In the genomic region with DNA sequence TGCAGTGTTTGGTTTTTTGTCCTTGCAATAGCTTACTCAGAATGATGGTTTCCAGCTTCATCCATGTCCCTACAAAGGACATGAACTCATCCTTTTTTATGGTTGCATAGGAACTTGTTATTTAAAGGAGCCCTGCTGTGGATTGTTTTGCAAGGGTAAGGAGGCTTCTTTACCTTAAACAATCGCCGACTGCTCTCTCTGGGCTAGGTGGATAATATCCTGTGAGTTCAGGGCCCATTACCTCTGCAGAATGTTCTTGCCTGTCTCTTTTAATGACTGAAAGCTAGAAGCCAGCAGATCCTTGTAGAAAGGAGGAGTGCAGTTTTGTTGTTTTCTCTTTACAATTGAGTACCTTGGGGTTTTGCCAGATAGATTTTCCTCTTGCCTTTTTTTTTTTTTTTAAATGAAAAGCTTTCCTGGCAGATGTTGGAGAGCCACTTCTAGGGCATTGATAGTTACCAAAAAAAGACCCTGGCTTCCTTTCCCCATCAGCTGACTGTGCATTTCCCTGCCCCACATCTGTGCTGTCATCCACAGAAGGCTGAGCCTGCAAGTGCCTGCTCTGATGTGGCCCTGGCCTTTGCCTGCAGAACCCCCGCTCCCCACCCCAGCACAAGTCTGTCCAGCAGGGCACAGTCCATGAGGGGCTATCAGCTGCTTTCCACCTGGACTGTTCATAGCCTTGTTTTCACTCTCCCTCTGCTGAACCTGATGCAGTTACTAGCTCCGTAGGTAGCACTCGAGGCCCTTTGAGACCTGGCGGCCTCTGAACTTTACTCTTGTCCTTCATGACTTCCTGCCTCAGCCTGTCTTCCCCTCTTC, we compare ENCODE assay signal across 14 cellular contexts.
DNase-seq lines count a peak whose midpoint lies in the region; ATAC-seq and TF ChIP-seq lines count a peak whose summit lies in the region.
"Had no signal": no experiment of that assay in that cellular context is flagged by ENCODE, and none has a peak within 500 bp of the region (broad histone marks: within the 10 kb centered on the region; RNA-seq: fewer than 3 reads in every experiment).

No MANE protein-coding gene starts in this region.

- DNase-seq in GM23338 (ENCODE audit: low spot score) (peak; percentile 58), NCI-H2227 (lab: John Stamatoyannopoulos, UW; ENCODE audit: unreplicated experiment) (peak; percentile 6), fibroblast of pulmonary artery (ENCODE audit: low read depth) (peak; percentile 35), neural progenitor cell (ENCODE audit: low spot score) (peak; percentile 15), retina (no peak), glomerular visceral epithelial cell (ENCODE audit: extremely low spot score) (no peak), NCI-H1436 treated with DMSO at 0.1 percent for 48 hours (lab: John Stamatoyannopoulos, UW) (no peak)
- no peak for DNase-seq in stimulated activated naive CD8-positive, alpha-beta T cell treated with anti-CD3 and anti-CD28 coated beads, Interleukin-15, amount 100 ng/mL, for 72 hours
- DNase-seq: Kasumi-1, pancreas, T-helper 2 cell had no signal

- H3K4me1 Mint-ChIP-seq in GM23338 = peaks cover 39% of the 10 kb centered on the region
- H3K4me1 Mint-ChIP-seq in neural progenitor cell = peaks cover 26% of the 10 kb centered on the region
- H3K4me1 Mint-ChIP-seq in stimulated activated naive CD8-positive, alpha-beta T cell treated with anti-CD3 and anti-CD28 coated beads, Interleukin-15, amount 100 ng/mL, for 72 hours = peaks cover 7% of the 10 kb centered on the region

- H3K36me3 ChIP-seq in GM23338 (ENCODE audit: insufficient read depth) = no peaks in the 10 kb centered on the region
- no peaks in the 10 kb centered on the region for H3K36me3 ChIP-seq in neural progenitor cell
- H3K36me3 ChIP-seq: pancreas, thoracic aorta had no signal

- H3K27me3 Mint-ChIP-seq in GM23338 (ENCODE audit: insufficient read depth, low read depth, poor library complexity) = peaks cover 6% of the 10 kb centered on the region
- H3K27me3 Mint-ChIP-seq in neural progenitor cell (ENCODE audit: insufficient read depth, low read depth) = peaks cover 3% of the 10 kb centered on the region
- H3K27me3 Mint-ChIP-seq in stimulated activated naive CD8-positive, alpha-beta T cell treated with anti-CD3 and anti-CD28 coated beads, Interleukin-15, amount 100 ng/mL, for 72 hours = no peaks in the 10 kb centered on the region

- H3K27me3 ChIP-seq in GM23338 (ENCODE audit: insufficient read depth) (no peaks in the 10 kb centered on the region), neural progenitor cell (no peaks in the 10 kb centered on the region)
- H3K27me3 ChIP-seq: pancreas had no signal

- TF ChIP-seq CTCF in GM23338 (conservative IDR thresholded peaks at IDR 0.05; ENCODE audit: low read depth in 2 of 2) = no peak
- TF ChIP-seq CTCF in fibroblast of pulmonary artery (IDR thresholded peaks at IDR 0.05; ENCODE audit: low read length, missing control alignments) = no peak
- no peak for TF ChIP-seq CTCF in neural progenitor cell (IDR thresholded peaks at IDR 0.05)

- peaks cover 10% of the 10 kb centered on the region; the same call in 1 of the 2 replicates for H3K9me2 ChIP-seq in GM23338 (ENCODE audit: insufficient read depth)

- peak; percentile 90 for ATAC-seq in GM23338
- ATAC-seq in stimulated activated naive CD8-positive, alpha-beta T cell treated with anti-CD3 and anti-CD28 coated beads, Interleukin-15, amount 100 ng/mL, for 72 hours = no peak
- ATAC-seq: left lobe of liver had no signal

- H3K4me3 ChIP-seq in GM23338 (peak overlapping the region; percentile 41; the same call in 1 of the 2 replicates), fibroblast of pulmonary artery (replicated peaks; ENCODE audit: low read depth, low read length) (no peak overlapping the region), neural progenitor cell (no peak overlapping the region)
- H3K4me3 ChIP-seq: pancreas, thoracic aorta had no signal

- peak overlapping the region; percentile 4; the same call in 1 of the 2 replicates for H3K27ac Mint-ChIP-seq in GM23338
- no peak overlapping the region for H3K27ac Mint-ChIP-seq in neural progenitor cell
- peak overlapping the region in 1 of 2 donors; percentile 62 for H3K27ac Mint-ChIP-seq in stimulated activated naive CD8-positive, alpha-beta T cell treated with anti-CD3 and anti-CD28 coated beads, Interleukin-15, amount 100 ng/mL, for 72 hours

- H3K4me1 ChIP-seq in GM23338 (ENCODE audit: insufficient read depth) = peaks cover 33% of the 10 kb centered on the region
- peaks cover 18% of the 10 kb centered on the region for H3K4me1 ChIP-seq in neural progenitor cell
- H3K4me1 ChIP-seq: pancreas had no signal

- peak overlapping the region; percentile 40; the same call in 2 of the 3 replicates for H3K4me3 Mint-ChIP-seq in GM23338
- no peak overlapping the region for H3K4me3 Mint-ChIP-seq in neural progenitor cell
- H3K4me3 Mint-ChIP-seq in stimulated activated naive CD8-positive, alpha-beta T cell treated with anti-CD3 and anti-CD28 coated beads, Interleukin-15, amount 100 ng/mL, for 72 hours = no peak overlapping the region

- no peaks in the 10 kb centered on the region; the same call in none of the 2 replicates for H4K20me1 ChIP-seq in GM23338 (replicated peaks; ENCODE audit: insufficient read depth)
- H4K20me1 ChIP-seq in neural progenitor cell (ENCODE audit: low read depth) = peaks cover 10% of the 10 kb centered on the region

- H3K79me2 ChIP-seq in GM23338 (replicated peaks; ENCODE audit: insufficient read depth) (peaks cover 21% of the 10 kb centered on the region), neural progenitor cell (ENCODE audit: low read depth) (no peaks in the 10 kb centered on the region)

- H3F3A ChIP-seq in GM23338 (replicated peaks; ENCODE audit: low read depth) = no peaks in the 10 kb centered on the region
- peaks cover 16% of the 10 kb centered on the region for H3F3A ChIP-seq in neural progenitor cell (ENCODE audit: low read depth)

- H2AFZ ChIP-seq in GM23338 = no peak overlapping the region
- H2AFZ ChIP-seq in neural progenitor cell (replicated peaks) = no peak overlapping the region

- H3K9ac ChIP-seq in neural progenitor cell = no peak overlapping the region

- H3K9me3 ChIP-seq in neural progenitor cell (ENCODE audit: low read depth) = no peaks in the 10 kb centered on the region
- H3K9me3 ChIP-seq: pancreas, thoracic aorta had no signal

- H3K27ac ChIP-seq in GM23338 (ENCODE audit: low read depth) (peak overlapping the region; percentile 42; the same call in 1 of the 2 replicates), neural progenitor cell (no peak overlapping the region)
- H3K27ac ChIP-seq: epithelial cell of prostate, pancreas, thoracic aorta had no signal

- H3K9me3 Mint-ChIP-seq in GM23338 (peaks cover 10% of the 10 kb centered on the region; the same call in 2 of the 3 replicates), neural progenitor cell (peaks cover 8% of the 10 kb centered on the region)
- H3K9me3 Mint-ChIP-seq in stimulated activated naive CD8-positive, alpha-beta T cell treated with anti-CD3 and anti-CD28 coated beads, Interleukin-15, amount 100 ng/mL, for 72 hours = peaks cover 7 to 20% of the 10 kb centered on the region in 2 donors

- H3K36me3 Mint-ChIP-seq in GM23338 (ENCODE audit: low read depth) (peaks cover 7% of the 10 kb centered on the region; the same call in 2 of the 3 replicates), neural progenitor cell (peaks cover 9% of the 10 kb centered on the region)

- H3K4me2 ChIP-seq in GM23338 = peak overlapping the region; percentile 13
- peak overlapping the region; percentile 0 for H3K4me2 ChIP-seq in neural progenitor cell

TF ChIP-seq in GM23338, 12 proteins besides CTCF, POLR2A, EP300 and RAD21 (continues in another document):
- no peak for TF ChIP-seq ZNF114 (CRISPR knock-in tag; IDR thresholded peaks at IDR 0.05)

Comparison
In these comparisons a context has a peak if more than half of its experiments do, and no peak if none do; other contexts are left out.
1. DNase-seq: peak in GM23338 (single experiment), NCI-H2227 (single experiment), fibroblast of pulmonary artery (single experiment) and neural progenitor cell (single experiment); none in stimulated activated naive CD8-positive, alpha-beta T cell treated with anti-CD3 and anti-CD28 coated beads, Interleukin-15, amount 100 ng/mL, for 72 hours (0 of 2), retina (single experiment), glomerular visceral epithelial cell (single experiment) and NCI-H1436 treated with DMSO at 0.1 percent for 48 hours (single experiment).